ENCODE assay signal across 1 cellular context in the genomic region with DNA sequence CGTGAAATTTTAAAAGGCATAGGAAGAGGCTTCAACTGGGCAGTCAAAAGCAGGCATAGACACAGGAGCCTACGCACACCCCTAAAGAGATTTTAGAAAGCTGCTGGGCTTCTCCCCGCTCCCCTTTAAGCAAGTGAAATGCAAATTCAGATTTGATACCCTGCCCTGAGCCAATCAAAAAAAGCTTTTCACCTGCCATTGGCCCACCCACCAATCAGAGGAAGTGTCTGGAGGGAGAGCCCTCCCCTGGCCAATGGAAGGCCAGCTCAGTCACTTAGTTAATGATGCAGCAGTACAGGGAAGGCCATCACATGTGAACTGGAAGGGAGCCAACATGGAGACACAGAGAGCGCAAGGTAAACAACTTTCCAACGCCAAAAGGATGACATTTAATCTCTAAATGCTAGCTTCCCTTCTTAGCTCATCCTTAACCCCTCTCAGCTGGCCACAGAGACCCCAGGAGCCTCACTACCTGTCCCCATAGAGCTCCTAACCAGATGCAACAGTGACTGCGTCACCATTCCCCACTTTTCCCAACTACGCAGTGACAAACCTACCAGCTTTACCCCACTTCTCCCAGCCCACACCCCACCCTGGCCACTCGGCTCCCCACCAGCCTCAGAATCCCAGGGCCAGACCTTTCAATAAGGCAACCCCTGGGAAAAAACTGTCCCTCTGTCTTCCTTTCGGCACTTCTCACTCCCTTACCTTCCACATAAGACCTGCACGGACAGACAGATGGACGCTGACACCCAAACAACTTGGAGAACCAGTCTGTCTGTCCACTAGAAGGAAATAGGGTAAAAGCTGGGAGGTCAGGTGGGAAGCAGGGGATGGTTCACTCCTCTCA.
TF ChIP-seq lines count a peak whose summit lies in the region.

No MANE protein-coding gene starts in this region.

TF ChIP-seq in GM12878, 131 proteins besides CTCF, POLR2A, EP300 and RAD21 (continued from another document):
- TF ChIP-seq, protein P1, sequence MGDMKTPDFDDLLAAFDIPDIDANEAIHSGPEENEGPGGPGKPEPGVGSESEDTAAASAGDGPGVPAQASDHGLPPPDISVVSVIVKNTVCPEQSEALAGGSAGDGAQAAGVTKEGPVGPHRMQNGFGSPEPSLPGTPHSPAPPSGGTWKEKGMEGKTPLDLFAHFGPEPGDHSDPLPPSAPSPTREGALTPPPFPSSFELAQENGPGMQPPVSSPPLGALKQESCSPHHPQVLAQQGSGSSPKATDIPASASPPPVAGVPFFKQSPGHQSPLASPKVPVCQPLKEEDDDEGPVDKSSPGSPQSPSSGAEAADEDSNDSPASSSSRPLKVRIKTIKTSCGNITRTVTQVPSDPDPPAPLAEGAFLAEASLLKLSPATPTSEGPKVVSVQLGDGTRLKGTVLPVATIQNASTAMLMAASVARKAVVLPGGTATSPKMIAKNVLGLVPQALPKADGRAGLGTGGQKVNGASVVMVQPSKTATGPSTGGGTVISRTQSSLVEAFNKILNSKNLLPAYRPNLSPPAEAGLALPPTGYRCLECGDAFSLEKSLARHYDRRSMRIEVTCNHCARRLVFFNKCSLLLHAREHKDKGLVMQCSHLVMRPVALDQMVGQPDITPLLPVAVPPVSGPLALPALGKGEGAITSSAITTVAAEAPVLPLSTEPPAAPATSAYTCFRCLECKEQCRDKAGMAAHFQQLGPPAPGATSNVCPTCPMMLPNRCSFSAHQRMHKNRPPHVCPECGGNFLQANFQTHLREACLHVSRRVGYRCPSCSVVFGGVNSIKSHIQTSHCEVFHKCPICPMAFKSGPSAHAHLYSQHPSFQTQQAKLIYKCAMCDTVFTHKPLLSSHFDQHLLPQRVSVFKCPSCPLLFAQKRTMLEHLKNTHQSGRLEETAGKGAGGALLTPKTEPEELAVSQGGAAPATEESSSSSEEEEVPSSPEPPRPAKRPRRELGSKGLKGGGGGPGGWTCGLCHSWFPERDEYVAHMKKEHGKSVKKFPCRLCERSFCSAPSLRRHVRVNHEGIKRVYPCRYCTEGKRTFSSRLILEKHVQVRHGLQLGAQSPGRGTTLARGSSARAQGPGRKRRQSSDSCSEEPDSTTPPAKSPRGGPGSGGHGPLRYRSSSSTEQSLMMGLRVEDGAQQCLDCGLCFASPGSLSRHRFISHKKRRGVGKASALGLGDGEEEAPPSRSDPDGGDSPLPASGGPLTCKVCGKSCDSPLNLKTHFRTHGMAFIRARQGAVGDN (IDR thresholded peaks at IDR 0.05), result peak; percentile 63
- TF ChIP-seq HCFC1 (IDR thresholded peaks at IDR 0.05; ENCODE audit: low read length), result 0 out of 2 replicates have a peak, but pooled peaks have one; percentile 32
- no peak for TF ChIP-seq IKZF1 (conservative IDR thresholded peaks at IDR 0.05)
- no peak for TF ChIP-seq CBFB (IDR thresholded peaks at IDR 0.05; ENCODE audit: low read depth)
- TF ChIP-seq SIN3A (IDR thresholded peaks at IDR 0.05; ENCODE audit: low read depth, low read length), result peak; percentile 46; the same call in 1 of the 2 replicates
- 0 out of 2 replicates have a peak, but pooled peaks have one; percentile 79 for TF ChIP-seq CHD1 (IDR thresholded peaks at IDR 0.05; ENCODE audit: low read depth, low read length)
- TF ChIP-seq KLF5 (IDR thresholded peaks at IDR 0.05; ENCODE audit: partially characterized antibody), result peak; percentile 33
- no peak for TF ChIP-seq NRF1 (conservative IDR thresholded peaks at IDR 0.05; ENCODE audit: low read depth, low read length)
- no peak for TF ChIP-seq MYB (IDR thresholded peaks at IDR 0.05; ENCODE audit: borderline replicate concordance, low read depth, low read length)
- peak; percentile 93 for TF ChIP-seq NFYA (IDR thresholded peaks at IDR 0.05; ENCODE audit: borderline replicate concordance, low read depth, low read length)
- no peak for TF ChIP-seq FOXM1 (IDR thresholded peaks at IDR 0.05; ENCODE audit: low read depth, low read length)
- 0 out of 2 replicates have a peak, but pooled peaks have one; percentile 14 for TF ChIP-seq RCOR1 (conservative IDR thresholded peaks at IDR 0.05; ENCODE audit: low read depth, low read length)
- no peak for TF ChIP-seq HDAC6 (IDR thresholded peaks at IDR 0.05; ENCODE audit: unreplicated experiment)
- TF ChIP-seq EGR1 (IDR thresholded peaks at IDR 0.05; ENCODE audit: borderline replicate concordance in 1 of 2, low read depth in 2 of 2, low read length in 2 of 2), result no peak
- TF ChIP-seq SRF (IDR thresholded peaks at IDR 0.05; ENCODE audit: low read depth in 2 of 2, low read length in 2 of 2), result no peak
- peak; percentile 82; the same call in 1 of the 2 replicates for TF ChIP-seq PML (IDR thresholded peaks at IDR 0.05; ENCODE audit: low read length)
- TF ChIP-seq MEF2B (IDR thresholded peaks at IDR 0.05; ENCODE audit: partially characterized antibody, poor library complexity, severe bottlenecking), result no peak
- TF ChIP-seq DPF2 (IDR thresholded peaks at IDR 0.05), result 0 out of 2 replicates have a peak, but pooled peaks have one; percentile 2
- TF ChIP-seq SUPT20H (IDR thresholded peaks at IDR 0.05; ENCODE audit: borderline replicate concordance, control insufficient read depth, low read depth, low read length), result no peak
- peak; percentile 4; the same call in 1 of the 2 replicates for TF ChIP-seq NBN (IDR thresholded peaks at IDR 0.05)
- no peak for TF ChIP-seq LARP7 (IDR thresholded peaks at IDR 0.05)
- TF ChIP-seq YBX1 (IDR thresholded peaks at IDR 0.05), result no peak
- no peak for TF ChIP-seq CBX5 (IDR thresholded peaks at IDR 0.05; ENCODE audit: low read depth)
- no peak for TF ChIP-seq NR2F1 (conservative IDR thresholded peaks at IDR 0.05)
- peak; percentile 56; the same call in 1 of the 2 replicates for TF ChIP-seq YY1 (IDR thresholded peaks at IDR 0.05; ENCODE audit: low read depth, low read length)
- TF ChIP-seq, protein P2, sequence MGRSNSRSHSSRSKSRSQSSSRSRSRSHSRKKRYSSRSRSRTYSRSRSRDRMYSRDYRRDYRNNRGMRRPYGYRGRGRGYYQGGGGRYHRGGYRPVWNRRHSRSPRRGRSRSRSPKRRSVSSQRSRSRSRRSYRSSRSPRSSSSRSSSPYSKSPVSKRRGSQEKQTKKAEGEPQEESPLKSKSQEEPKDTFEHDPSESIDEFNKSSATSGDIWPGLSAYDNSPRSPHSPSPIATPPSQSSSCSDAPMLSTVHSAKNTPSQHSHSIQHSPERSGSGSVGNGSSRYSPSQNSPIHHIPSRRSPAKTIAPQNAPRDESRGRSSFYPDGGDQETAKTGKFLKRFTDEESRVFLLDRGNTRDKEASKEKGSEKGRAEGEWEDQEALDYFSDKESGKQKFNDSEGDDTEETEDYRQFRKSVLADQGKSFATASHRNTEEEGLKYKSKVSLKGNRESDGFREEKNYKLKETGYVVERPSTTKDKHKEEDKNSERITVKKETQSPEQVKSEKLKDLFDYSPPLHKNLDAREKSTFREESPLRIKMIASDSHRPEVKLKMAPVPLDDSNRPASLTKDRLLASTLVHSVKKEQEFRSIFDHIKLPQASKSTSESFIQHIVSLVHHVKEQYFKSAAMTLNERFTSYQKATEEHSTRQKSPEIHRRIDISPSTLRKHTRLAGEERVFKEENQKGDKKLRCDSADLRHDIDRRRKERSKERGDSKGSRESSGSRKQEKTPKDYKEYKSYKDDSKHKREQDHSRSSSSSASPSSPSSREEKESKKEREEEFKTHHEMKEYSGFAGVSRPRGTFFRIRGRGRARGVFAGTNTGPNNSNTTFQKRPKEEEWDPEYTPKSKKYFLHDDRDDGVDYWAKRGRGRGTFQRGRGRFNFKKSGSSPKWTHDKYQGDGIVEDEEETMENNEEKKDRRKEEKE (IDR thresholded peaks at IDR 0.05), result no peak
- TF ChIP-seq, protein P3, sequence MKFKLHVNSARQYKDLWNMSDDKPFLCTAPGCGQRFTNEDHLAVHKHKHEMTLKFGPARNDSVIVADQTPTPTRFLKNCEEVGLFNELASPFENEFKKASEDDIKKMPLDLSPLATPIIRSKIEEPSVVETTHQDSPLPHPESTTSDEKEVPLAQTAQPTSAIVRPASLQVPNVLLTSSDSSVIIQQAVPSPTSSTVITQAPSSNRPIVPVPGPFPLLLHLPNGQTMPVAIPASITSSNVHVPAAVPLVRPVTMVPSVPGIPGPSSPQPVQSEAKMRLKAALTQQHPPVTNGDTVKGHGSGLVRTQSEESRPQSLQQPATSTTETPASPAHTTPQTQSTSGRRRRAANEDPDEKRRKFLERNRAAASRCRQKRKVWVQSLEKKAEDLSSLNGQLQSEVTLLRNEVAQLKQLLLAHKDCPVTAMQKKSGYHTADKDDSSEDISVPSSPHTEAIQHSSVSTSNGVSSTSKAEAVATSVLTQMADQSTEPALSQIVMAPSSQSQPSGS (IDR thresholded peaks at IDR 0.05; ENCODE audit: low read length), result 0 out of 2 replicates have a peak, but pooled peaks have one; percentile 16
- TF ChIP-seq ZNF622 (IDR thresholded peaks at IDR 0.05), result no peak
- TF ChIP-seq NR2C2 (IDR thresholded peaks at IDR 0.05; ENCODE audit: borderline replicate concordance, control insufficient read depth, insufficient read length, low read depth), result no peak
- TF ChIP-seq TAF1 (IDR thresholded peaks at IDR 0.05; ENCODE audit: borderline replicate concordance, low read depth, low read length), result peak; percentile 55
- TF ChIP-seq, protein P4, sequence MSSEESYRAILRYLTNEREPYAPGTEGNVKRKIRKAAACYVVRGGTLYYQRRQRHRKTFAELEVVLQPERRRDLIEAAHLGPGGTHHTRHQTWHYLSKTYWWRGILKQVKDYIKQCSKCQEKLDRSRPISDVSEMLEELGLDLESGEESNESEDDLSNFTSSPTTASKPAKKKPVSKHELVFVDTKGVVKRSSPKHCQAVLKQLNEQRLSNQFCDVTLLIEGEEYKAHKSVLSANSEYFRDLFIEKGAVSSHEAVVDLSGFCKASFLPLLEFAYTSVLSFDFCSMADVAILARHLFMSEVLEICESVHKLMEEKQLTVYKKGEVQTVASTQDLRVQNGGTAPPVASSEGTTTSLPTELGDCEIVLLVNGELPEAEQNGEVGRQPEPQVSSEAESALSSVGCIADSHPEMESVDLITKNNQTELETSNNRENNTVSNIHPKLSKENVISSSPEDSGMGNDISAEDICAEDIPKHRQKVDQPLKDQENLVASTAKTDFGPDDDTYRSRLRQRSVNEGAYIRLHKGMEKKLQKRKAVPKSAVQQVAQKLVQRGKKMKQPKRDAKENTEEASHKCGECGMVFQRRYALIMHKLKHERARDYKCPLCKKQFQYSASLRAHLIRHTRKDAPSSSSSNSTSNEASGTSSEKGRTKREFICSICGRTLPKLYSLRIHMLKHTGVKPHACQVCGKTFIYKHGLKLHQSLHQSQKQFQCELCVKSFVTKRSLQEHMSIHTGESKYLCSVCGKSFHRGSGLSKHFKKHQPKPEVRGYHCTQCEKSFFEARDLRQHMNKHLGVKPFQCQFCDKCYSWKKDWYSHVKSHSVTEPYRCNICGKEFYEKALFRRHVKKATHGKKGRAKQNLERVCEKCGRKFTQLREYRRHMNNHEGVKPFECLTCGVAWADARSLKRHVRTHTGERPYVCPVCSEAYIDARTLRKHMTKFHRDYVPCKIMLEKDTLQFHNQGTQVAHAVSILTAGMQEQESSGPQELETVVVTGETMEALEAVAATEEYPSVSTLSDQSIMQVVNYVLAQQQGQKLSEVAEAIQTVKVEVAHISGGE (CRISPR knock-in tag; IDR thresholded peaks at IDR 0.05), result no peak
- TF ChIP-seq GATAD2B (conservative IDR thresholded peaks at IDR 0.05; ENCODE audit: low read depth), result no peak
- peak; percentile 93; the same call in 2 of the 3 replicates for TF ChIP-seq POU2F2 (IDR thresholded peaks at IDR 0.05; ENCODE audit: borderline replicate concordance, low read depth, low read length)
- no peak for TF ChIP-seq SPI1 (IDR thresholded peaks at IDR 0.05; ENCODE audit: borderline replicate concordance, insufficient read depth, low read depth, low read length)
- TF ChIP-seq NFXL1 (IDR thresholded peaks at IDR 0.05; ENCODE audit: borderline replicate concordance), result no peak
- TF ChIP-seq TCF12 (IDR thresholded peaks at IDR 0.05; ENCODE audit: low read depth, low read length), result no peak
- TF ChIP-seq WRNIP1 (IDR thresholded peaks at IDR 0.05; ENCODE audit: borderline replicate concordance, low read depth, low read length), result no peak; the same call in none of the 2 replicates
- TF ChIP-seq IKZF2 (IDR thresholded peaks at IDR 0.05), result peak in 1 of 2 experiments; percentile 10; a peak in 1 of 4 replicates
- no peak for TF ChIP-seq PAX8 (IDR thresholded peaks at IDR 0.05)
- TF ChIP-seq CHD4 (IDR thresholded peaks at IDR 0.05), result no peak
- TF ChIP-seq HDGF (IDR thresholded peaks at IDR 0.05), result 0 out of 2 replicates have a peak, but pooled peaks have one; percentile 81
- TF ChIP-seq TBL1XR1 (IDR thresholded peaks at IDR 0.05; ENCODE audit: low read depth, low read length), result no peak; the same call in 1 of the 2 replicates
- TF ChIP-seq ZZZ3 (IDR thresholded peaks at IDR 0.05; ENCODE audit: control insufficient read depth, insufficient read length, low read depth), result no peak
- TF ChIP-seq POLR2AphosphoS5 (IDR thresholded peaks at IDR 0.05; ENCODE audit: low read length), result peak; percentile 97
- peak; percentile 85; the same call in 1 of the 2 replicates for TF ChIP-seq CREB1 (IDR thresholded peaks at IDR 0.05; ENCODE audit: low read depth)
- no peak for TF ChIP-seq HDAC2 (IDR thresholded peaks at IDR 0.05)
- TF ChIP-seq FOXK2 (IDR thresholded peaks at IDR 0.05), result peak; percentile 24; the same call in 1 of the 2 replicates
- TF ChIP-seq BHLHE40 (IDR thresholded peaks at IDR 0.05; ENCODE audit: borderline replicate concordance in 1 of 2, low read depth in 2 of 2, low read length in 1 of 2), result no peak; a peak in 1 of 4 replicates
- TF ChIP-seq, protein P5, sequence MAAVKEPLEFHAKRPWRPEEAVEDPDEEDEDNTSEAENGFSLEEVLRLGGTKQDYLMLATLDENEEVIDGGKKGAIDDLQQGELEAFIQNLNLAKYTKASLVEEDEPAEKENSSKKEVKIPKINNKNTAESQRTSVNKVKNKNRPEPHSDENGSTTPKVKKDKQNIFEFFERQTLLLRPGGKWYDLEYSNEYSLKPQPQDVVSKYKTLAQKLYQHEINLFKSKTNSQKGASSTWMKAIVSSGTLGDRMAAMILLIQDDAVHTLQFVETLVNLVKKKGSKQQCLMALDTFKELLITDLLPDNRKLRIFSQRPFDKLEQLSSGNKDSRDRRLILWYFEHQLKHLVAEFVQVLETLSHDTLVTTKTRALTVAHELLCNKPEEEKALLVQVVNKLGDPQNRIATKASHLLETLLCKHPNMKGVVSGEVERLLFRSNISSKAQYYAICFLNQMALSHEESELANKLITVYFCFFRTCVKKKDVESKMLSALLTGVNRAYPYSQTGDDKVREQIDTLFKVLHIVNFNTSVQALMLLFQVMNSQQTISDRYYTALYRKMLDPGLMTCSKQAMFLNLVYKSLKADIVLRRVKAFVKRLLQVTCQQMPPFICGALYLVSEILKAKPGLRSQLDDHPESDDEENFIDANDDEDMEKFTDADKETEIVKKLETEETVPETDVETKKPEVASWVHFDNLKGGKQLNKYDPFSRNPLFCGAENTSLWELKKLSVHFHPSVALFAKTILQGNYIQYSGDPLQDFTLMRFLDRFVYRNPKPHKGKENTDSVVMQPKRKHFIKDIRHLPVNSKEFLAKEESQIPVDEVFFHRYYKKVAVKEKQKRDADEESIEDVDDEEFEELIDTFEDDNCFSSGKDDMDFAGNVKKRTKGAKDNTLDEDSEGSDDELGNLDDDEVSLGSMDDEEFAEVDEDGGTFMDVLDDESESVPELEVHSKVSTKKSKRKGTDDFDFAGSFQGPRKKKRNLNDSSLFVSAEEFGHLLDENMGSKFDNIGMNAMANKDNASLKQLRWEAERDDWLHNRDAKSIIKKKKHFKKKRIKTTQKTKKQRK (IDR thresholded peaks at IDR 0.05; ENCODE audit: low read depth, low read length), result peak; percentile 30; the same call in 1 of the 2 replicates
- no peak for TF ChIP-seq SUZ12 (IDR thresholded peaks at IDR 0.05; ENCODE audit: unreplicated experiment)
